Comparison of ENCODE assay signal across 10 cellular contexts in the genomic region with DNA sequence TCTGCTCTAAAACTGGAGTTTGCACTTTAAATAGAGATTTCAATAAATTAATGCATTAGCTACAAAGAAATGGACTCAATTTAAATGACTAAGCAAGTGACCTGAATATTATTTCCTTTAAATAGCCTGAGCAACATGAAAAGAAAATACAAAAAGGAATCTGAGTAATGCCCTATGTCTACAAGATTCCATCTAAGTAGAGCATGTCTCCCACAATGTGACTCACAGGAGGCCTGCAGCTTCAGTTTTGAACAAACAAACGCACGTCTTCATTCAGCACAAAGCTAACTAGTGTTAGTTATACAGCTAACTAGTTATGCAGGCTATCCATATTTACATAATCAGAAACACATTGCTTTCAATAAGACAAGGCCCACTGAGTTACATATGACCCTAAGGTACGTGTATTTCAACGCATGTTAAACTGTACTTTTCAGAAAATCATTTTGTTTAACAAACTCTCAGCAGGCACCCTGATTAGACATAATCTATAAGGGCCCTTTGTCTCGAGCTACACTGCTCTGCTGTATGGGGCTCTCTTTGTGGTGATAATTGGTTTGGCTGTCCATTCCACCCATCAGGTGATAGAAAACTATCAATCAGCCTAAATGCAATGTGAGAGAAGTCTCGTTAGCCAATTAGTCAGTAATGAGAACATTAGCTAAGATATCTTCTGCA.
A peak's percentile ranks its signal among the peaks of the same experiment; 100 is the strongest.
DNase-seq lines count a peak whose midpoint lies in the region; ATAC-seq, FAIRE-seq and TF ChIP-seq lines count a peak whose summit lies in the region.
"Had no signal": no experiment of that assay in that cellular context is flagged by ENCODE, and none has a peak within 500 bp of the region (broad histone marks: within the 10 kb centered on the region; RNA-seq: fewer than 3 reads in every experiment).

No MANE protein-coding gene starts in this region.

- TF ChIP-seq POLR2A in A549 (IDR thresholded peaks at IDR 0.05; ENCODE audit: low read length) (no peak), HCT116 (IDR thresholded peaks at IDR 0.05; ENCODE audit: borderline replicate concordance, extremely low read depth, insufficient read depth, insufficient read length) (no peak), tibial nerve (IDR thresholded peaks at IDR 0.05) (no peak)

- RAD21 ChIA-PET in HCT116 (lab: Charles Lee; ENCODE audit: low non-redundant PET in 1 of 2, low total read pairs in 2 of 2, uncharacterized antibody in 2 of 2, unreplicated experiment in 2 of 2): no interaction called here

- intact Hi-C loops in HCT116 (cut with micrococcal nuclease): no loop called here

- peak; percentile 77 for FAIRE-seq in A549 (lab: Jason Lieb, UNC)

- in situ Hi-C loops in astrocyte of the cerebellum (cut with HindIII; ENCODE audit: low sequenced_read_pairs): no loop called here

- H3K9me3 ChIP-seq in A549 (no peaks in the 10 kb centered on the region), HCT116 (ENCODE audit: control insufficient read depth in 1 of 2, insufficient read depth in 1 of 2, low read depth in 1 of 2, low read length in 2 of 2) (no peaks in the 10 kb centered on the region), tibial nerve (no peaks in the 10 kb centered on the region)

- TF ChIP-seq EP300 in A549 (IDR thresholded peaks at IDR 0.05) (peak; percentile 81; a peak in 4 of 5 replicates), tibial nerve (IDR thresholded peaks at IDR 0.05) (no peak)

- no TSS peak for BruUV-seq in HCT116 (replicated peaks; lab: Mats Ljungman, UMichigan)

- H3K36me3 ChIP-seq in HCT116 (ENCODE audit: control insufficient read depth in 1 of 2, insufficient read depth in 2 of 2, low read length in 2 of 2) (no peaks in the 10 kb centered on the region), tibial nerve (no peaks in the 10 kb centered on the region)

- H2AFZ ChIP-seq in HCT116 (ENCODE audit: low read depth, low read length, poor library complexity, severe bottlenecking): no peak overlapping the region
- H2AFZ ChIP-seq: parathyroid adenoma had no signal

- 3% methylated on average over 6 of the region's 6 CpGs for WGBS in A549 (ENCODE audit: missing lambda C conversion rate)
- WGBS in tibial nerve, 2 donors: 64 to 70% methylated on average over 6 of the region's 6 CpGs

- H3K4me2 ChIP-seq in A549 (peak overlapping the region; percentile 93), HCT116 (ENCODE audit: low read length) (no peak overlapping the region)

- H4K20me1 ChIP-seq in HCT116 (ENCODE audit: insufficient read depth): no peaks in the 10 kb centered on the region

- DNase-seq in A549 (ENCODE audit: low read depth in 1 of 2, low spot score in 1 of 2): peak; percentile 64 to 93
- no peak for DNase-seq in HCT116 (ENCODE audit: low read depth, low spot score)
- DNase-seq in astrocyte of the cerebellum (ENCODE audit: low read depth): peak; percentile 84
- DNase-seq in iris pigment epithelial cell (ENCODE audit: low read depth): peak; percentile 97
- no peak for DNase-seq in tibial nerve (ENCODE audit: low spot score in 2 of 2)
- DNase-seq in germinal center (ENCODE audit: low spot score): no peak
- no peak for DNase-seq in NCI-H446 treated with DMSO at 0.1 percent for 48 hours (lab: John Stamatoyannopoulos, UW)
- DNase-seq: NCI-H524 had no signal

- POLR2A ChIA-PET in A549 (lab: Yijun Ruan, JAX) (interaction anchor here (1.2 to 3.1 kb wide), 6 partner anchors 12 to 114 kb away, joined by 5 to 26 read pairs (median 6); no protein-coding TSS in a partner anchor), HCT116 (lab: Charles Lee) (interaction anchor here (0.7 kb wide), 1 partner anchor 156 kb away, joined by 3 read pairs; no protein-coding TSS in a partner anchor)

- H3K4me3 ChIP-seq in A549: peak overlapping the region; percentile 18; the same call in 1 of the 3 replicates
- H3K4me3 ChIP-seq in HCT116 (replicated peaks in 1 of 2; ENCODE audit: low read depth in 1 of 2, low read length in 2 of 2): no peak overlapping the region
- no peak overlapping the region for H3K4me3 ChIP-seq in astrocyte of the cerebellum (ENCODE audit: low read depth, low read length)
- H3K4me3 ChIP-seq in tibial nerve: no peak overlapping the region

- TF ChIP-seq CTCF in A549 (IDR thresholded peaks at IDR 0.05): no peak
- no peak for TF ChIP-seq CTCF in HCT116 (IDR thresholded peaks at IDR 0.05 in 2 of 3, conservative IDR thresholded peaks at IDR 0.05 in 1 of 3; ENCODE audit: borderline replicate concordance in 1 of 3, insufficient read depth in 1 of 3, low read depth in 2 of 3, low read length in 2 of 3)
- no peak for TF ChIP-seq CTCF in astrocyte of the cerebellum (IDR thresholded peaks at IDR 0.05; ENCODE audit: low read depth, low read length, missing control alignments)
- no peak for TF ChIP-seq CTCF in tibial nerve (IDR thresholded peaks at IDR 0.05)

- no peak overlapping the region for H3K9ac ChIP-seq in HCT116 (ENCODE audit: low read length)
- H3K9ac ChIP-seq: parathyroid adenoma had no signal

- H3K9me2 ChIP-seq in HCT116 (ENCODE audit: insufficient read depth): no peaks in the 10 kb centered on the region

- ATAC-seq in A549: peak; percentile 94 to 97
- no peak for ATAC-seq in HCT116
- ATAC-seq in GM18858 (IDR thresholded peaks at IDR 0.05; ENCODE audit: unreplicated experiment): no peak

- H3K4me1 ChIP-seq in A549 (peaks cover 57% of the 10 kb centered on the region), HCT116 (ENCODE audit: control insufficient read depth in 1 of 2, insufficient read depth in 2 of 2, low read length in 2 of 2) (peaks cover 0 to 9% of the 10 kb centered on the region in 2 experiments; a peak in 1 of 4 replicates), tibial nerve (peaks cover 0 to 11% (median 2%) of the 10 kb centered on the region in 4 donors)
- H3K4me1 ChIP-seq: parathyroid adenoma had no signal

- no peaks in the 10 kb centered on the region for H3K79me2 ChIP-seq in HCT116 (ENCODE audit: insufficient read depth, low read length)

- TF ChIP-seq RAD21 in A549 (conservative IDR thresholded peaks at IDR 0.05 in 1 of 2, IDR thresholded peaks at IDR 0.05 in 1 of 2) (peak in 1 of 2 experiments; percentile 37; a peak in 2 of 5 replicates), HCT116 (IDR thresholded peaks at IDR 0.05; ENCODE audit: low read depth) (no peak)

- CTCF ChIA-PET in A549 (lab: Yijun Ruan, JAX) (interaction anchor here (0.5 to 3.1 kb wide), 9 partner anchors 8 to 354 kb away, joined by 3 to 20 read pairs (median 4); no protein-coding TSS in a partner anchor), HCT116 (lab: Charles Lee) (no interaction called here)

- H3K27ac ChIP-seq in A549 (peak overlapping the region; percentile 96), HCT116 (ENCODE audit: low read depth, low read length) (no peak overlapping the region), tibial nerve (no peak overlapping the region)
- H3K27ac ChIP-seq: parathyroid adenoma had no signal

- H3K27me3 ChIP-seq in HCT116 (ENCODE audit: insufficient read depth, low read length) (no peaks in the 10 kb centered on the region), tibial nerve (no peaks in the 10 kb centered on the region)

TF ChIP-seq in A549, 52 proteins besides CTCF, POLR2A, EP300 and RAD21 (continues in another document):
- TF ChIP-seq BHLHE40 (IDR thresholded peaks at IDR 0.05; ENCODE audit: low read depth, low read length) (no peak), JUN (IDR thresholded peaks at IDR 0.05) (peak; percentile 72 to 74; a peak in 3 of 5 replicates), FOXS1 (CRISPR knock-in tag; IDR thresholded peaks at IDR 0.05) (0 out of 2 replicates have a peak, but pooled peaks have one; percentile 54), TFCP2L1 (CRISPR knock-in tag; IDR thresholded peaks at IDR 0.05) (no peak), FOSL2 (IDR thresholded peaks at IDR 0.05) (peak; percentile 74), FOSL2 (CRISPR knock-in tag; IDR thresholded peaks at IDR 0.05) (peak; percentile 94), RCOR1 (IDR thresholded peaks at IDR 0.05; ENCODE audit: low read depth, low read length) (no peak), ZFP36 (IDR thresholded peaks at IDR 0.05; ENCODE audit: borderline replicate concordance, partially characterized antibody) (no peak)
- TF ChIP-seq, protein P1, sequence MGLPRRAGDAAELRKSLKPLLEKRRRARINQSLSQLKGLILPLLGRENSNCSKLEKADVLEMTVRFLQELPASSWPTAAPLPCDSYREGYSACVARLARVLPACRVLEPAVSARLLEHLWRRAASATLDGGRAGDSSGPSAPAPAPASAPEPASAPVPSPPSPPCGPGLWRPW (IDR thresholded peaks at IDR 0.05): no peak
- TF ChIP-seq, protein P2, sequence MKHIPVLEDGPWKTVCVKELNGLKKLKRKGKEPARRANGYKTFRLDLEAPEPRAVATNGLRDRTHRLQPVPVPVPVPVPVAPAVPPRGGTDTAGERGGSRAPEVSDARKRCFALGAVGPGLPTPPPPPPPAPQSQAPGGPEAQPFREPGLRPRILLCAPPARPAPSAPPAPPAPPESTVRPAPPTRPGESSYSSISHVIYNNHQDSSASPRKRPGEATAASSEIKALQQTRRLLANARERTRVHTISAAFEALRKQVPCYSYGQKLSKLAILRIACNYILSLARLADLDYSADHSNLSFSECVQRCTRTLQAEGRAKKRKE (CRISPR knock-in tag; IDR thresholded peaks at IDR 0.05; ENCODE audit: low read depth): no peak

TF ChIP-seq in HCT116, 20 proteins besides CTCF, POLR2A, EP300 and RAD21:
- no peak for TF ChIP-seq CEBPB (IDR thresholded peaks at IDR 0.05; ENCODE audit: low read depth)
- 0 out of 2 replicates have a peak, but pooled peaks have one; percentile 20 for TF ChIP-seq FOSL1 (IDR thresholded peaks at IDR 0.05; ENCODE audit: low read depth)
- TF ChIP-seq JUND (IDR thresholded peaks at IDR 0.05): 0 out of 2 replicates have a peak, but pooled peaks have one; percentile 17

Comparison
In these comparisons a context has a peak if more than half of its experiments do, and no peak if none do; other contexts are left out.
1. ATAC-seq: peak in A549 (2 of 2); none in HCT116 (single experiment) and GM18858 (single experiment).
2. DNase-seq: peak in A549 (2 of 2), astrocyte of the cerebellum (single experiment) and iris pigment epithelial cell (single experiment); none in HCT116 (single experiment), tibial nerve (0 of 2), germinal center (single experiment) and NCI-H446 treated with DMSO at 0.1 percent for 48 hours (single experiment).
3. H3K27ac ChIP-seq: peak in A549 (2 of 2); none in HCT116 (single experiment) and tibial nerve (0 of 4).